In genomic region chr15:90666135-90666909, GRCh38 we compare ENCODE assay signal across 9 cellular contexts. TPM values are rescaled to one million over a fixed set of nuclear protein-coding genes. Genes with fewer than 3 reads are reported as not detected.
DNase-seq lines count a peak whose midpoint lies in the region; ATAC-seq and TF ChIP-seq lines count a peak whose summit lies in the region.
"Had no signal": no experiment of that assay in that cellular context is flagged by ENCODE, and none has a peak within 500 bp of the region (broad histone marks: within the 10 kb centered on the region; RNA-seq: fewer than 3 reads in every experiment).

No MANE protein-coding gene starts in this region.

- H3K56ac ChIP-seq in IMR-90 (ENCODE audit: extremely low read depth, insufficient read depth, low read length): no peak overlapping the region

- ATAC-seq in IMR-90 (ENCODE audit: low read depth) (no peak), natural killer cell (no peak), GM21447 (IDR thresholded peaks at IDR 0.05; ENCODE audit: unreplicated experiment) (no peak), GM21367 (IDR thresholded peaks at IDR 0.05; ENCODE audit: unreplicated experiment) (no peak)

- CTCF ChIA-PET in IMR-90 (lab: Yijun Ruan, JAX): interaction anchor here (1.0 to 1.2 kb wide), 2 partner anchors 11 to 19 kb away, joined by 3 to 5 read pairs; no protein-coding TSS in a partner anchor

- peaks cover 17 to 32% of the 10 kb centered on the region in 2 donors for H3K4me1 Mint-ChIP-seq in natural killer cell

- TF ChIP-seq CTCF in BE2C (IDR thresholded peaks at IDR 0.05; ENCODE audit: low read depth, low read length): no peak
- no peak for TF ChIP-seq CTCF in IMR-90 (conservative IDR thresholded peaks at IDR 0.05; ENCODE audit: low read depth, low read length)
- TF ChIP-seq CTCF in cardiac fibroblast (IDR thresholded peaks at IDR 0.05; ENCODE audit: low read depth, low read length): no peak
- no peak for TF ChIP-seq CTCF in natural killer cell (IDR thresholded peaks at IDR 0.05)

- no peak overlapping the region for H3K9ac ChIP-seq in IMR-90 (ENCODE audit: low read depth, low read length)

- in situ Hi-C loops in IMR-90 (cut with MboI; ENCODE audit: low sequenced_read_pairs): no loop called here
- in situ Hi-C loops in ACHN (cut with HindIII; ENCODE audit: low pct_ligation_motif_present, low pct_unique_long_range_greater_than_20kb, low sequenced_read_pairs): no loop called here

- peak overlapping the region; percentile 86 to 98 for H4K8ac ChIP-seq in IMR-90 (ENCODE audit: low read depth in 2 of 2, low read length in 2 of 2)

- POLR2A ChIA-PET in IMR-90 (lab: Charles Lee; ENCODE audit: unreplicated experiment): no interaction called here

- DNase-seq in BE2C: no peak
- DNase-seq in IMR-90: no peak
- DNase-seq in cardiac fibroblast (ENCODE audit: low read depth in 2 of 2): no peak
- DNase-seq in natural killer cell: no peak
- DNase-seq in ACHN: no peak
- no peak for DNase-seq in mesenteric fat pad (ENCODE audit: low spot score)
- DNase-seq: NCI-H446 had no signal

- peak overlapping the region in 1 of 2 donors; percentile 69 for H3K27ac Mint-ChIP-seq in natural killer cell

- no peaks in the 10 kb centered on the region; a peak in 1 of 4 replicates for H3K79me1 ChIP-seq in IMR-90 (ENCODE audit: low read depth in 1 of 2, low read length in 2 of 2)

- intact Hi-C loops in IMR-90 (cut with micrococcal nuclease) (no loop called here), natural killer cell (cut with micrococcal nuclease) (no loop called here)

- peaks cover 36 to 46% of the 10 kb centered on the region in 2 donors for H3K27me3 Mint-ChIP-seq in natural killer cell (ENCODE audit: low read depth in 2 of 2)

- no peaks in the 10 kb centered on the region for H3K9me3 ChIP-seq in BE2C
- H3K9me3 ChIP-seq in IMR-90 (ENCODE audit: control insufficient read depth, insufficient read depth, low read length): no peaks in the 10 kb centered on the region

- H3K9me1 ChIP-seq in IMR-90 (ENCODE audit: insufficient read depth, low read length): no peaks in the 10 kb centered on the region; the same call in 1 of the 2 replicates

- H2BK20ac ChIP-seq in IMR-90 (ENCODE audit: low read depth, low read length): no peak overlapping the region

- no peak overlapping the region; the same call in 1 of the 2 replicates for H3K27ac ChIP-seq in IMR-90 (ENCODE audit: insufficient read depth, low read length)

- TF ChIP-seq RAD21 in IMR-90 (IDR thresholded peaks at IDR 0.05; ENCODE audit: low read length): no peak

- peak overlapping the region; percentile 84 for H3K4me3 Mint-ChIP-seq in natural killer cell

- H3K4ac ChIP-seq in IMR-90 (ENCODE audit: low read depth, low read length): peak overlapping the region; percentile 91

- H3K36me3 Mint-ChIP-seq in natural killer cell: no peaks in the 10 kb centered on the region

- no peak for TF ChIP-seq POLR2A in IMR-90 (IDR thresholded peaks at IDR 0.05; ENCODE audit: low read depth, low read length)

- WGBS in IMR-90 (ENCODE audit: extremely low coverage in 2 of 2, insufficient read length in 1 of 2), 2 experiments: 92% methylated on average over 5 of the region's 14 CpGs; no CpG with 5 or more reads in 1 of the 2 experiments

- peak overlapping the region; percentile 74 for H3K14ac ChIP-seq in IMR-90 (replicated peaks; ENCODE audit: low read depth, low read length)

- H3K23ac ChIP-seq in IMR-90 (ENCODE audit: low read depth, low read length): no peak overlapping the region

- H3K4me3 ChIP-seq in BE2C (ENCODE audit: low read depth, low read length) (peak overlapping the region; percentile 78), IMR-90 (ENCODE audit: insufficient read depth, low read depth, low read length) (no peak overlapping the region), cardiac fibroblast (replicated peaks in 1 of 2; ENCODE audit: low read depth in 2 of 2, low read length in 2 of 2) (peak overlapping the region; percentile 64 to 71)

- no peak overlapping the region for H3K18ac ChIP-seq in IMR-90 (ENCODE audit: low read depth, low read length)

- peak overlapping the region; percentile 15 for H2AK9ac ChIP-seq in IMR-90 (replicated peaks; ENCODE audit: low read depth, low read length, poor library complexity)

- peak overlapping the region; percentile 76 for H4K91ac ChIP-seq in IMR-90 (ENCODE audit: insufficient read depth, low read depth, low read length)

- BruUV-seq in IMR-90 (replicated peaks; lab: Mats Ljungman, UMichigan): no TSS peak

- H2BK15ac ChIP-seq in IMR-90 (ENCODE audit: low read depth, low read length): 0 out of 3 replicates have a peak overlapping the region, but pooled peaks have one; percentile 12

- H3K4me2 ChIP-seq in IMR-90 (ENCODE audit: low read depth, low read length): no peak overlapping the region

- dilution Hi-C loops in IMR-90 (cut with HindIII; ENCODE audit: low sequenced_read_pairs, unreplicated experiment): no loop called here

- H2AFZ ChIP-seq in IMR-90 (replicated peaks; ENCODE audit: low read length, poor library complexity): peak overlapping the region; percentile 54

- peak overlapping the region; percentile 76; the same call in 1 of the 2 replicates for H2BK120ac ChIP-seq in IMR-90 (ENCODE audit: low read depth, low read length)

- H2AK5ac ChIP-seq in IMR-90 (ENCODE audit: low read depth, low read length): peak overlapping the region; percentile 64

- H3K4me1 ChIP-seq in BE2C: no peaks in the 10 kb centered on the region
- H3K4me1 ChIP-seq in IMR-90 (ENCODE audit: control insufficient read depth, insufficient read depth, low read length): peaks cover 10% of the 10 kb centered on the region

- no peak overlapping the region for H2BK5ac ChIP-seq in IMR-90 (ENCODE audit: low read depth, low read length, poor library complexity, severe bottlenecking)

- H3K36me3 ChIP-seq in BE2C: no peaks in the 10 kb centered on the region
- no peaks in the 10 kb centered on the region for H3K36me3 ChIP-seq in IMR-90 (ENCODE audit: control insufficient read depth, insufficient read depth, low read length)

- H3K9me3 Mint-ChIP-seq in natural killer cell: no peaks in the 10 kb centered on the region

- H4K20me1 ChIP-seq in IMR-90 (ENCODE audit: insufficient read depth, low read length): no peaks in the 10 kb centered on the region

- H3K27me3 ChIP-seq in BE2C: no peaks in the 10 kb centered on the region
- H3K27me3 ChIP-seq in IMR-90 (ENCODE audit: control insufficient read depth, insufficient read depth, low read length): no peaks in the 10 kb centered on the region

- peak overlapping the region; percentile 86; the same call in 1 of the 2 replicates for H4K5ac ChIP-seq in IMR-90 (ENCODE audit: low read depth, low read length)

TF ChIP-seq in IMR-90, 13 proteins besides CTCF, POLR2A, EP300 and RAD21:
- no peak for TF ChIP-seq FOS (IDR thresholded peaks at IDR 0.05; ENCODE audit: low read depth, low read length)
- no peak for TF ChIP-seq BHLHE40 (IDR thresholded peaks at IDR 0.05; ENCODE audit: low read depth, low read length)
- TF ChIP-seq MXI1 (IDR thresholded peaks at IDR 0.05; ENCODE audit: borderline replicate concordance, low read depth, low read length): no peak
- no peak for TF ChIP-seq RCOR1 (IDR thresholded peaks at IDR 0.05; ENCODE audit: insufficient replicate concordance, low read length)
- no peak for TF ChIP-seq CHD1 (IDR thresholded peaks at IDR 0.05; ENCODE audit: low read depth, low read length)
- TF ChIP-seq CEBPB (IDR thresholded peaks at IDR 0.05; ENCODE audit: low read depth, low read length): no peak
- TF ChIP-seq RFX5 (IDR thresholded peaks at IDR 0.05; ENCODE audit: low read depth, low read length): no peak
- TF ChIP-seq MAZ (IDR thresholded peaks at IDR 0.05; ENCODE audit: borderline replicate concordance, low read depth, low read length): no peak
- TF ChIP-seq USF2 (IDR thresholded peaks at IDR 0.05; ENCODE audit: low read depth, low read length): no peak
- TF ChIP-seq ELK1 (IDR thresholded peaks at IDR 0.05; ENCODE audit: borderline replicate concordance, low read depth, low read length): no peak
- no peak for TF ChIP-seq NFE2L2 (IDR thresholded peaks at IDR 0.05; ENCODE audit: low read depth, low read length)
- no peak for TF ChIP-seq MAFK (IDR thresholded peaks at IDR 0.05; ENCODE audit: low read depth, low read length)
- TF ChIP-seq SMC3 (IDR thresholded peaks at IDR 0.05; ENCODE audit: low read depth, low read length): no peak

RNA-seq across cellular contexts. Expression of gene BLM, which starts 50.8 kb away (rescaled TPM):
- polyA plus RNA-seq in BE2C (2012; ENCODE audit: insufficient read depth, insufficient read length, low read depth): 10.3 TPM
- total RNA-seq in IMR-90 (2012; rRNA removed) (6.5 and 7.2 TPM in 2 replicates), natural killer cell (10 to 100 TPM in 2 of 3 donors, 1 to 10 TPM in 1; 9.9 to 15.9 (median 14.1) TPM), mesenteric fat pad (1.8 TPM)
- 2.3 and 2.5 TPM in 2 replicates for polyA plus RNA-seq in IMR-90 (2012; rRNA removed)
- polyA plus RNA-seq in IMR-90 (2012; cell fraction: cytosol; rRNA removed): 0.26 and 0.64 TPM in 2 replicates
- polyA plus RNA-seq in IMR-90 (2012; cell fraction: nucleus; rRNA removed; ENCODE audit: low replicate concordance): 0.27 and 1.7 TPM in 2 replicates
